ENCODE assay signal across 8 cellular contexts in the genomic region with DNA sequence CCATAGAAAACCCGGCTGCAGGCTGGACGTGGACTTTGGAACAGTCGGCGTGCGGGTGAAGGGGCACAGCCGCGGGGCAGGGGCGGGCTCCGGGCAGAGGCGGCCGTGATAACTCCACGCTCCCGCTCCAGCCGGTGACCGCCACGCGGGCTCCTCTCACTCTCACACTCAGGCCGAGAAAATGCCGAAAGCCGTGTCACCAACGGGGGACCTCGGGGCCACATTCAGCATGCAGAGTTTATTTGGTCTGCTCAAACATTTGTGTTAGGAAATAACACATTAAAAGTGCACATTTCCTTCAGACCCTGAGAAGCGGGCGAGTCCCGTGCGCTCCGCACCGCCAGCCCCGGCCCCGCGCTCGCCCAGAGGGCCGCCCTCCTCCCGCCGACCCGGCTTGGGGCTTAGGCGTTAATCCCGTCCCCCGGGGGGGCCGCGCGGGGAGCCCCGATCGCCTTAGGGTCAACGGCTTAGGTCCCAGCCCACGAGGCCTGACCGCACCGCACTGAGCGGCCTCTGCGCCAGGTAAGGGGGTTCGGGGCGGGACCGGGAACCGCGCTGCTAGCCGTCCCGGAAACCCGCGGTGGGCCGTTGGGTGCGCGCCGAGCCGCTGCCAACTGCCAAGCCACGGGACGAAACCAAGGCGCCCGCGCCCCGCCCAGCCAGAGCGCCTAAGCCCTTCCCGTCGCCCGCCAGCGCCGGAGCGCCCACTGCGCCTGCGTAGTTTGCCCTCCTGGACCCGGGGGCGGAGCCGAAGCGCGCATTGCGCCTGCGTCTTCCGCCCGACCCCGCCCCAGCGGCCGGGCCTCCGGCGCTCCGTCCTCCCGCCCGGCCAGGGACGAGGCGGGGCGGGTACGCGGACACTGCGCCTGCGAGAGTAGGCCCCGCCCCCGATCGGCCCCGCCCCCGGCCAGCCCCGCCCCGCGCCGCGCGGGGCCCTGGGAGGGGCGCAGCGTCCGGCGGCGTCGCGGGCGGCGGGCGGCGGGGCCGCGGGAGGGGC. TPM values are rescaled to one million over a fixed set of nuclear protein-coding genes. Genes with fewer than 3 reads are reported as not detected.
DNase-seq lines count a peak whose midpoint lies in the region; ATAC-seq and TF ChIP-seq lines count a peak whose summit lies in the region.

A gene with protein sequence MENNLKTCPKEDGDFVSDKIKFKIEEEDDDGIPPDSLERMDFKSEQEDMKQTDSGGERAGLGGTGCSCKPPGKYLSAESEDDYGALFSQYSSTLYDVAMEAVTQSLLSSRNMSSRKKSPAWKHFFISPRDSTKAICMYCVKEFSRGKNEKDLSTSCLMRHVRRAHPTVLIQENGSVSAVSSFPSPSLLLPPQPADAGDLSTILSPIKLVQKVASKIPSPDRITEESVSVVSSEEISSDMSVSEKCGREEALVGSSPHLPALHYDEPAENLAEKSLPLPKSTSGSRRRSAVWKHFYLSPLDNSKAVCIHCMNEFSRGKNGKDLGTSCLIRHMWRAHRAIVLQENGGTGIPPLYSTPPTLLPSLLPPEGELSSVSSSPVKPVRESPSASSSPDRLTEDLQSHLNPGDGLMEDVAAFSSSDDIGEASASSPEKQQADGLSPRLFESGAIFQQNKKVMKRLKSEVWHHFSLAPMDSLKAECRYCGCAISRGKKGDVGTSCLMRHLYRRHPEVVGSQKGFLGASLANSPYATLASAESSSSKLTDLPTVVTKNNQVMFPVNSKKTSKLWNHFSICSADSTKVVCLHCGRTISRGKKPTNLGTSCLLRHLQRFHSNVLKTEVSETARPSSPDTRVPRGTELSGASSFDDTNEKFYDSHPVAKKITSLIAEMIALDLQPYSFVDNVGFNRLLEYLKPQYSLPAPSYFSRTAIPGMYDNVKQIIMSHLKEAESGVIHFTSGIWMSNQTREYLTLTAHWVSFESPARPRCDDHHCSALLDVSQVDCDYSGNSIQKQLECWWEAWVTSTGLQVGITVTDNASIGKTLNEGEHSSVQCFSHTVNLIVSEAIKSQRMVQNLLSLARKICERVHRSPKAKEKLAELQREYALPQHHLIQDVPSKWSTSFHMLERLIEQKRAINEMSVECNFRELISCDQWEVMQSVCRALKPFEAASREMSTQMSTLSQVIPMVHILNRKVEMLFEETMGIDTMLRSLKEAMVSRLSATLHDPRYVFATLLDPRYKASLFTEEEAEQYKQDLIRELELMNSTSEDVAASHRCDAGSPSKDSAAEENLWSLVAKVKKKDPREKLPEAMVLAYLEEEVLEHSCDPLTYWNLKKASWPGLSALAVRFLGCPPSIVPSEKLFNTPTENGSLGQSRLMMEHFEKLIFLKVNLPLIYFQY (plus strand): TSS at position 947 of the 997 bp plus-strand sequence. CDS start 29,819 bp downstream, outside the sequence.

- H3K27ac Mint-ChIP-seq in osteocyte (ENCODE audit: unreplicated experiment) = peak within 1 kb of the TSS; percentile 96

- WGBS in thymus = 1% methylated on average over 127 of the region's 127 CpGs

- H3K9me3 Mint-ChIP-seq in osteocyte (ENCODE audit: unreplicated experiment) = no peaks in the 10 kb centered on the region

- H3K4me1 Mint-ChIP-seq in osteocyte (ENCODE audit: unreplicated experiment) = peaks cover 28% of the 10 kb centered on the region

- DNase-seq in NCI-H128 (lab: John Stamatoyannopoulos, UW; ENCODE audit: unreplicated experiment) = peak; percentile 91
- DNase-seq in SW 1271 (lab: John Stamatoyannopoulos, UW) = peak; percentile 67 to 89
- DNase-seq in activated naive CD8-positive, alpha-beta T cell treated with anti-CD3 and anti-CD28 coated beads, Interleukin-2, amount 50 U/mL, for 16 hours (ENCODE audit: low read depth, low spot score) = peak; percentile 94
- peak; percentile 99 for DNase-seq in Right ventricle myocardium inferior (ENCODE audit: missing footprints)
- DNase-seq in osteocyte (ENCODE audit: extremely low spot score, unreplicated experiment) = peak; percentile 100

- H3K4me3 ChIP-seq in GM12875 (ENCODE audit: low read depth, low read length) (peak within 1 kb of the TSS; percentile 77), thymus (ENCODE audit: low read length) (peak within 1 kb of the TSS; percentile 89)

- H3K4me3 Mint-ChIP-seq in osteocyte (ENCODE audit: unreplicated experiment) = peak within 1 kb of the TSS; percentile 93

- ATAC-seq in HG02759 (IDR thresholded peaks at IDR 0.05; ENCODE audit: unreplicated experiment) (peak; percentile 80), Right ventricle myocardium inferior (peak; percentile 97)

- intact Hi-C loops in Right ventricle myocardium inferior (cut with DNase I) = loop anchor here (5.0 kb wide), 1 partner anchor 64 kb away; a partner anchor contains a TSS

- H3K27me3 ChIP-seq in thymus (ENCODE audit: control insufficient read depth, insufficient read depth) = peaks cover 25% of the 10 kb centered on the region

- H3K9me3 ChIP-seq in thymus (ENCODE audit: control insufficient read depth) = no peaks in the 10 kb centered on the region

- peaks cover 22% of the 10 kb centered on the region for H3K4me1 ChIP-seq in thymus (ENCODE audit: control insufficient read depth, insufficient read depth, low read length)

- peak within 1 kb of the TSS; percentile 95 for H3K27ac ChIP-seq in thymus (ENCODE audit: low read depth)

- H3K36me3 Mint-ChIP-seq in osteocyte (ENCODE audit: unreplicated experiment) = no peaks in the 10 kb centered on the region

- H3K36me3 ChIP-seq in thymus (ENCODE audit: control insufficient read depth, insufficient read depth) = no peaks in the 10 kb centered on the region

- peaks cover 13% of the 10 kb centered on the region for H3K27me3 Mint-ChIP-seq in osteocyte (ENCODE audit: unreplicated experiment)

- TF ChIP-seq CTCF in GM12875 (IDR thresholded peaks at IDR 0.05; ENCODE audit: borderline replicate concordance, insufficient read depth, low read depth, low read length) (no peak), osteocyte (IDR thresholded peaks at IDR 0.05) (no peak)

RNA-seq across cellular contexts. Expression of the gene that starts here (rescaled TPM):
- 4.8 TPM for total RNA-seq in Right ventricle myocardium inferior
- 17.2 and 17.3 TPM in 2 replicates for total RNA-seq in osteocyte
- polyA plus RNA-seq in thymus = 6.4 TPM

Comparison
In these comparisons a context has a peak if more than half of its experiments do, and no peak if none do; other contexts are left out.
1. Peak in every context shown above with its lines: DNase-seq, ATAC-seq, H3K4me3 ChIP-seq and H3K27ac ChIP-seq.